8 cellular contexts compared by ENCODE assay signal in genomic region chr10:88882646-88883442, GRCh38. TPM values are rescaled to one million over a fixed set of nuclear protein-coding genes. Genes with fewer than 3 reads are reported as not detected.
DNase-seq lines count a peak whose midpoint lies in the region; ATAC-seq and TF ChIP-seq lines count a peak whose summit lies in the region.
"Not testable (repeated sequence)": the region's sequence is repeated elsewhere in the genome, so short reads cannot be mapped to it uniquely, and the experiment has no call there.

No MANE protein-coding gene starts in this region.

- ATAC-seq in PC-3: peak; percentile 18
- ATAC-seq in activated CD8-positive, alpha-beta T cell treated with anti-CD3 and anti-CD28 coated beads for 36 hours; stimulated activated effector memory CD8-positive, alpha-beta T cell treated with anti-CD3 and anti-CD28 coated beads, Interleukin-12 subunit alpha, Interleukin-12 subunit beta, amount 100 ng/mL, for 72 hours: not testable (repeated sequence)

- not testable (repeated sequence) for H4K20me1 ChIP-seq in PC-3 (ENCODE audit: low read length); mammary epithelial cell (ENCODE audit: insufficient read depth, low read length)

- H3K36me3 ChIP-seq in BJ (ENCODE audit: control insufficient read depth, insufficient read depth, low read length); PC-3 (ENCODE audit: low read depth, low read length); mammary epithelial cell (ENCODE audit: insufficient read depth, low read length): not testable (repeated sequence)

- not testable (repeated sequence) for H3F3A ChIP-seq in PC-3 (ENCODE audit: low read length, unreplicated experiment)

- H3K9me2 ChIP-seq in PC-3 (replicated peaks; ENCODE audit: low read length): not testable (repeated sequence)

- H3K9ac ChIP-seq in PC-3 (ENCODE audit: low read length) (peak overlapping the region; percentile 62; the same call in 1 of the 2 replicates), mammary epithelial cell (ENCODE audit: insufficient read depth, low read length) (peak overlapping the region; percentile 31)

- not testable (repeated sequence) for H3K9me3 ChIP-seq in PC-3 (ENCODE audit: low read length); mammary epithelial cell (replicated peaks; ENCODE audit: insufficient read depth, low read length)

- H3K79me2 ChIP-seq in PC-3 (ENCODE audit: low read length) (peaks cover 62% of the 10 kb centered on the region), mammary epithelial cell (ENCODE audit: insufficient read depth, low read length) (peaks cover 28% of the 10 kb centered on the region)

- CTCF ChIA-PET in BJ (lab: Yijun Ruan, JAX): interaction anchor here (0.7 to 4.3 kb wide), 6 partner anchors 12 to 52 kb away, joined by 3 to 14 read pairs (median 3); no protein-coding TSS in a partner anchor
- CTCF ChIA-PET in PC-3 (lab: Charles Lee): not testable (repeated sequence)
- CTCF ChIA-PET in activated CD8-positive, alpha-beta T cell treated with anti-CD3 and anti-CD28 coated beads for 36 hours (lab: Charles Lee): interaction anchor here (1.8 to 2.7 kb wide), 4 partner anchors 9 to 52 kb away, joined by 6 to 18 read pairs (median 10); no protein-coding TSS in a partner anchor
- CTCF ChIA-PET in mammary epithelial cell (lab: Charles Lee; ENCODE audit: low non-redundant PET): interaction anchor here (0.7 kb wide), 1 partner anchor 517 kb away, joined by 3 read pairs; no protein-coding TSS in a partner anchor

- peaks cover 37% of the 10 kb centered on the region for H3K4me1 ChIP-seq in PC-3 (ENCODE audit: insufficient read depth, low read length)
- H3K4me1 ChIP-seq in mammary epithelial cell (ENCODE audit: insufficient read depth, low read length): peaks cover 35% of the 10 kb centered on the region

- H2AFZ ChIP-seq in PC-3 (ENCODE audit: low read length): 0 out of 2 replicates have a peak overlapping the region, but pooled peaks have one; percentile 21
- peak overlapping the region; percentile 60 for H2AFZ ChIP-seq in mammary epithelial cell (ENCODE audit: low read depth, low read length)

- H3K9me3 Mint-ChIP-seq in activated CD8-positive, alpha-beta T cell treated with anti-CD3 and anti-CD28 coated beads for 36 hours; stimulated activated effector memory CD8-positive, alpha-beta T cell treated with anti-CD3 and anti-CD28 coated beads, Interleukin-12 subunit alpha, Interleukin-12 subunit beta, amount 100 ng/mL, for 72 hours: not testable (repeated sequence)

- in situ Hi-C loops in mammary epithelial cell (cut with MboI; ENCODE audit: low sequenced_read_pairs in 2 of 2): not testable (repeated sequence)

- H3K4me2 ChIP-seq in PC-3 (ENCODE audit: low read length): peak overlapping the region; percentile 95
- H3K4me2 ChIP-seq in mammary epithelial cell (ENCODE audit: insufficient read depth, low read depth, low read length): peak overlapping the region; percentile 85

- H3K4me1 Mint-ChIP-seq in activated CD8-positive, alpha-beta T cell treated with anti-CD3 and anti-CD28 coated beads for 36 hours (ENCODE audit: low read depth): peaks cover 71% of the 10 kb centered on the region
- peaks cover 56% of the 10 kb centered on the region for H3K4me1 Mint-ChIP-seq in stimulated activated effector memory CD8-positive, alpha-beta T cell treated with anti-CD3 and anti-CD28 coated beads, Interleukin-12 subunit alpha, Interleukin-12 subunit beta, amount 100 ng/mL, for 72 hours

- H3K27me3 Mint-ChIP-seq in activated CD8-positive, alpha-beta T cell treated with anti-CD3 and anti-CD28 coated beads for 36 hours: not testable (repeated sequence)

- not testable (repeated sequence) for BruUV-seq in PC-3 (replicated peaks; lab: Mats Ljungman, UMichigan); mammary epithelial cell (replicated peaks; lab: Mats Ljungman, UMichigan)

- H3K4me3 Mint-ChIP-seq in activated CD8-positive, alpha-beta T cell treated with anti-CD3 and anti-CD28 coated beads for 36 hours: peak overlapping the region; percentile 91
- H3K4me3 Mint-ChIP-seq in stimulated activated effector memory CD8-positive, alpha-beta T cell treated with anti-CD3 and anti-CD28 coated beads, Interleukin-12 subunit alpha, Interleukin-12 subunit beta, amount 100 ng/mL, for 72 hours: peak overlapping the region; percentile 96

- peaks cover 39% of the 10 kb centered on the region for H3K36me3 Mint-ChIP-seq in activated CD8-positive, alpha-beta T cell treated with anti-CD3 and anti-CD28 coated beads for 36 hours (ENCODE audit: low read depth)
- peaks cover 30% of the 10 kb centered on the region for H3K36me3 Mint-ChIP-seq in stimulated activated effector memory CD8-positive, alpha-beta T cell treated with anti-CD3 and anti-CD28 coated beads, Interleukin-12 subunit alpha, Interleukin-12 subunit beta, amount 100 ng/mL, for 72 hours

- 82% methylated on average over 5 of the region's 8 CpGs for WGBS in mammary epithelial cell (ENCODE audit: low coverage, missing lambda C conversion rate)

- H3K4me3 ChIP-seq in BJ (ENCODE audit: low read depth, low read length); mammary epithelial cell (replicated peaks in 1 of 3; ENCODE audit: insufficient read depth in 1 of 3, low read depth in 2 of 3, low read length in 3 of 3): not testable (repeated sequence)
- peak overlapping the region; percentile 87 for H3K4me3 ChIP-seq in PC-3 (ENCODE audit: low read length)
- peak overlapping the region; percentile 86 for H3K4me3 ChIP-seq in fibroblast of villous mesenchyme (ENCODE audit: low read depth, low read length)

- dilution Hi-C loops in mammary epithelial cell (cut with HindIII; ENCODE audit: low sequenced_read_pairs): not testable (repeated sequence)

- intact Hi-C loops in PC-3 (cut with micrococcal nuclease): loop anchor here (1.0 to 5.0 kb wide), 3 partner anchors 46 to 109 kb away; partner anchors contain the start of gene FAS
- intact Hi-C loops in activated CD8-positive, alpha-beta T cell treated with anti-CD3 and anti-CD28 coated beads for 36 hours (cut with micrococcal nuclease): not testable (repeated sequence)
- intact Hi-C loops in mammary epithelial cell (cut with micrococcal nuclease): loop anchor here (5.0 kb wide), 3 partner anchors 46 to 109 kb away; partner anchors contain the start of gene FAS

- TF ChIP-seq CTCF in BJ (IDR thresholded peaks at IDR 0.05; ENCODE audit: insufficient read depth, low read depth, low read length); PC-3 (conservative IDR thresholded peaks at IDR 0.05; ENCODE audit: low read depth, low read length); activated CD8-positive, alpha-beta T cell treated with anti-CD3 and anti-CD28 coated beads for 36 hours (IDR thresholded peaks at IDR 0.05); mammary epithelial cell (conservative IDR thresholded peaks at IDR 0.05 in 1 of 2, IDR thresholded peaks at IDR 0.05 in 1 of 2; ENCODE audit: extremely low read depth in 1 of 2, insufficient read depth in 1 of 2, low read depth in 1 of 2, low read length in 2 of 2); fibroblast of villous mesenchyme (IDR thresholded peaks at IDR 0.05; ENCODE audit: insufficient read depth, low read depth, low read length): not testable (repeated sequence)

- H3K27me3 ChIP-seq in BJ (ENCODE audit: control insufficient read depth, insufficient read depth, low read length); PC-3 (ENCODE audit: low read length); mammary epithelial cell (ENCODE audit: insufficient read depth, low read length): not testable (repeated sequence)

- H3K27ac Mint-ChIP-seq in activated CD8-positive, alpha-beta T cell treated with anti-CD3 and anti-CD28 coated beads for 36 hours: peak overlapping the region; percentile 98
- H3K27ac Mint-ChIP-seq in stimulated activated effector memory CD8-positive, alpha-beta T cell treated with anti-CD3 and anti-CD28 coated beads, Interleukin-12 subunit alpha, Interleukin-12 subunit beta, amount 100 ng/mL, for 72 hours: peak overlapping the region; percentile 95

- DNase-seq in BJ (ENCODE audit: low read depth) (peak; percentile 54), H4 (ENCODE audit: low spot score) (peak; percentile 31), PC-3 (peak; percentile 76), mammary epithelial cell (peak; percentile 54), fibroblast of villous mesenchyme (ENCODE audit: low read depth) (peak; percentile 87), myocyte (ENCODE audit: low read depth) (peak; percentile 36)
- not testable (repeated sequence) for DNase-seq in activated CD8-positive, alpha-beta T cell treated with anti-CD3 and anti-CD28 coated beads for 36 hours; stimulated activated effector memory CD8-positive, alpha-beta T cell treated with anti-CD3 and anti-CD28 coated beads, Interleukin-12 subunit alpha, Interleukin-12 subunit beta, amount 100 ng/mL, for 72 hours (ENCODE audit: low spot score in 2 of 2)

- H3K27ac ChIP-seq in PC-3 (ENCODE audit: low read length) (peak overlapping the region; percentile 71), mammary epithelial cell (ENCODE audit: insufficient read depth, low read depth, low read length) (peak overlapping the region; percentile 89)

- POLR2A ChIA-PET in BJ (lab: Charles Lee); PC-3 (lab: Charles Lee; ENCODE audit: unreplicated experiment): not testable (repeated sequence)
- POLR2A ChIA-PET in activated CD8-positive, alpha-beta T cell treated with anti-CD3 and anti-CD28 coated beads for 36 hours (lab: Charles Lee): interaction anchor here (1.1 to 1.9 kb wide), 3 partner anchors 14 to 108 kb away, joined by 3 to 11 read pairs (median 7); partner anchors contain the start of gene FAS

RNA-seq across cellular contexts. Expression of gene STAMBPL1, which starts 2.8 kb away (rescaled TPM):
- 23.1 and 29.8 TPM in 2 replicates for polyA plus RNA-seq in BJ (2011; rRNA removed)
- polyA minus RNA-seq in BJ (2011; rRNA and poly(A)+ RNA removed): 12.0 and 13.6 TPM in 2 replicates
- total RNA-seq in H4 (2014; rRNA removed; shearing (Covaris generic)): 9.0 and 15.0 TPM in 2 replicates
- total RNA-seq in PC-3 (2014; rRNA removed): 15.7 and 19.5 TPM in 2 replicates
- total RNA-seq in activated CD8-positive, alpha-beta T cell treated with anti-CD3 and anti-CD28 coated beads for 36 hours: 10 to 100 TPM; 71.1 to 76.5 TPM
- 1 to 10 TPM; 2.2 to 2.9 TPM for total RNA-seq in mammary epithelial cell
- 4.2 TPM for polyA plus RNA-seq in mammary epithelial cell
- polyA minus RNA-seq in mammary epithelial cell: not detected
- total RNA-seq in fibroblast of villous mesenchyme: 98.9 and 120 TPM in 2 replicates
- 10.0 and 11.3 TPM in 2 replicates for total RNA-seq in myocyte
- 2.6 TPM for polyA plus RNA-seq in myocyte (2012)

RNA-seq across cellular contexts. Expression of gene ANKRD22, which starts 31.2 kb away (rescaled TPM):
- not detected in 2 replicates for polyA plus RNA-seq in BJ (2011; rRNA removed)
- not detected in 2 replicates for polyA minus RNA-seq in BJ (2011; rRNA and poly(A)+ RNA removed)
- total RNA-seq in H4 (2014; rRNA removed; shearing (Covaris generic)): not detected in 2 replicates
- total RNA-seq in PC-3 (2014; rRNA removed): 5.0 and 6.2 TPM in 2 replicates
- not detected for total RNA-seq in activated CD8-positive, alpha-beta T cell treated with anti-CD3 and anti-CD28 coated beads for 36 hours
- total RNA-seq in mammary epithelial cell: under 1 TPM in 1 of 2 donors, not detected in 1; 0.87 TPM
- polyA plus RNA-seq in mammary epithelial cell: 2.7 TPM
- not detected for polyA minus RNA-seq in mammary epithelial cell
- not detected in 2 replicates for total RNA-seq in fibroblast of villous mesenchyme
- 0.13 and 0.16 TPM in 2 replicates for total RNA-seq in myocyte
- 0.05 TPM for polyA plus RNA-seq in myocyte (2012)
